8 cellular contexts compared by ENCODE assay signal in genomic region chr14:64510825-64511679, GRCh38. TPM values are rescaled to one million over a fixed set of nuclear protein-coding genes. Genes with fewer than 3 reads are reported as not detected.
DNase-seq lines count a peak whose midpoint lies in the region; ATAC-seq and FAIRE-seq lines count a peak whose summit lies in the region.

No MANE protein-coding gene starts in this region.

- H3K4me3 ChIP-seq in small intestine (ENCODE audit: low read depth in 1 of 2, low read length in 2 of 2), result no peak overlapping the region

- H3K27me3 ChIP-seq in small intestine (ENCODE audit: control insufficient read depth in 2 of 2, insufficient read depth in 2 of 2, low read length in 2 of 2), result no peaks in the 10 kb centered on the region

- WGBS in small intestine, 3 donors, result 18 to 23% (median 21%) methylated on average over 4 of the region's 4 CpGs

- no peaks in the 10 kb centered on the region for H3K9me3 ChIP-seq in small intestine (ENCODE audit: control insufficient read depth, low read depth)

- peaks cover 0 to 26% of the 10 kb centered on the region in 2 donors for H3K4me1 ChIP-seq in small intestine (ENCODE audit: control insufficient read depth in 2 of 2, insufficient read depth in 1 of 2, low read depth in 1 of 2, low read length in 1 of 2)

- intact Hi-C loops in Right ventricle myocardium inferior (cut with DNase I) (loop anchor here (10.0 kb wide), 1 partner anchor 124 kb away; no protein-coding TSS in a partner anchor), cardiac septum (cut with DNase I) (no loop called here)

- H3K36me3 ChIP-seq in small intestine (ENCODE audit: control insufficient read depth in 2 of 2, insufficient read depth in 2 of 2, low read length in 2 of 2), result no peaks in the 10 kb centered on the region

- ATAC-seq in Right ventricle myocardium inferior (peak; percentile 44), GM18907 (IDR thresholded peaks at IDR 0.05; ENCODE audit: unreplicated experiment) (no peak)

- no peak for FAIRE-seq in small intestine (lab: Jason Lieb, UNC)

- peak overlapping the region in 1 of 2 donors; percentile 38 for H3K27ac ChIP-seq in small intestine (ENCODE audit: low read depth in 1 of 2, low read length in 1 of 2)

- no peak for DNase-seq in Right ventricle myocardium inferior (ENCODE audit: missing footprints)
- no peak for DNase-seq in cardiac septum (ENCODE audit: low spot score)
- peak; percentile 24 for DNase-seq in NCI-H2029 (lab: John Stamatoyannopoulos, UW)
- peak; percentile 40 for DNase-seq in T-helper 22 cell (ENCODE audit: low read depth)
- DNase-seq in astrocyte of the hippocampus (ENCODE audit: low read depth, low spot score), result peak; percentile 80
- peak in 35 of 51 donors; percentile 1 to 75 (median 31) for DNase-seq in hypothalamus (lab: John Stamatoyannopoulos, UW)
- DNase-seq in small intestine, result peak; percentile 78

RNA-seq across cellular contexts. Expression of gene ZBTB1, which starts 6.5 kb away (rescaled TPM):
- 22.3 TPM for total RNA-seq in Right ventricle myocardium inferior
- 25.4 TPM for total RNA-seq in cardiac septum
- 10 to 100 TPM in 1 of 3 donors, 1 to 10 TPM in 2; 6.2 to 13.2 (median 8.5) TPM for polyA plus RNA-seq in small intestine

RNA-seq across cellular contexts. Expression of gene ZBTB25, which starts 7.4 kb away (rescaled TPM):
- total RNA-seq in Right ventricle myocardium inferior (17.6 TPM), cardiac septum (21.4 TPM)
- polyA plus RNA-seq in small intestine, result 1 to 10 TPM in 1 of 3 donors, under 1 TPM in 2; 0.81 to 2.5 (median 0.89) TPM

RNA-seq across cellular contexts. Expression of gene HSPA2, which starts 29.5 kb away (rescaled TPM):
- total RNA-seq in Right ventricle myocardium inferior (15.2 TPM), cardiac septum (74.9 TPM)
- 10 to 100 TPM in 1 of 3 donors, 1 to 10 TPM in 2; 1.4 to 10.6 (median 1.8) TPM for polyA plus RNA-seq in small intestine

RNA-seq across cellular contexts. Expression of gene PPP1R36, which starts 38.7 kb away (rescaled TPM):
- total RNA-seq in Right ventricle myocardium inferior (not detected), cardiac septum (0.94 TPM)
- 1 to 10 TPM; 3.3 to 7.8 (median 6.5) TPM for polyA plus RNA-seq in small intestine

RNA-seq across cellular contexts. Expression of gene AKAP5, which starts 45.8 kb away (rescaled TPM):
- total RNA-seq in Right ventricle myocardium inferior (0.16 TPM), cardiac septum (0.51 TPM)
- under 1 TPM; 0.27 to 0.67 (median 0.49) TPM for polyA plus RNA-seq in small intestine

Comparison
In these comparisons a context has a peak if more than half of its experiments do, and no peak if none do; other contexts are left out.
1. DNase-seq: peak in NCI-H2029 (single experiment), T-helper 22 cell (single experiment), astrocyte of the hippocampus (single experiment), hypothalamus (35 of 51) and small intestine (single experiment); none in Right ventricle myocardium inferior (single experiment) and cardiac septum (single experiment).